ENCODE assay signal across 10 cellular contexts in genomic region chr2:3520591-3520990, GRCh38. TPM values are rescaled to one million over a fixed set of nuclear protein-coding genes. Genes with fewer than 3 reads are reported as not detected.
DNase-seq lines count a peak whose midpoint lies in the region; ATAC-seq and TF ChIP-seq lines count a peak whose summit lies in the region.
"Had no signal": no experiment of that assay in that cellular context is flagged by ENCODE, and none has a peak within 500 bp of the region (broad histone marks: within the 10 kb centered on the region; RNA-seq: fewer than 3 reads in every experiment).

No MANE protein-coding gene starts in this region.

- H3K4me3 ChIP-seq in liver (ENCODE audit: low read depth in 1 of 3, low read length in 3 of 3) (peak overlapping the region in 2 of 3 donors; percentile 28 to 59), thoracic aorta (peak overlapping the region; percentile 94), foreskin fibroblast (ENCODE audit: low read depth in 1 of 2, low read length in 2 of 2) (no peak overlapping the region)

- CTCF ChIA-PET in activated CD8-positive, alpha-beta T cell treated with anti-CD3 and anti-CD28 coated beads for 36 hours (lab: Charles Lee), result interaction anchor here (1.0 to 1.4 kb wide), 2 partner anchors 38 to 55 kb away, joined by 3 to 5 read pairs; partner anchors contain the start of gene RNASEH1

- no peaks in the 10 kb centered on the region for H3K27me3 Mint-ChIP-seq in activated naive CD4-positive, alpha-beta T cell treated with anti-CD3 and anti-CD28 coated beads, Interleukin-2, amount 50 U/mL, for 24 hours
- no peaks in the 10 kb centered on the region for H3K27me3 Mint-ChIP-seq in activated CD8-positive, alpha-beta T cell treated with anti-CD3 and anti-CD28 coated beads for 36 hours

- DNase-seq in activated naive CD4-positive, alpha-beta T cell treated with Interleukin-2 at 50 U/mL for 16 hours, result no peak
- DNase-seq in activated CD8-positive, alpha-beta T cell treated with anti-CD3 and anti-CD28 coated beads for 36 hours, result no peak
- no peak for DNase-seq in thoracic aorta (ENCODE audit: low spot score)
- DNase-seq in foreskin fibroblast, result no peak
- no peak for DNase-seq in DMS 273 (lab: John Stamatoyannopoulos, UW; ENCODE audit: unreplicated experiment)
- DNase-seq: occipital lobe had no signal

- H3K36me3 Mint-ChIP-seq in activated naive CD4-positive, alpha-beta T cell treated with anti-CD3 and anti-CD28 coated beads, Interleukin-2, amount 50 U/mL, for 24 hours, result peaks cover 6% of the 10 kb centered on the region
- H3K36me3 Mint-ChIP-seq in activated CD8-positive, alpha-beta T cell treated with anti-CD3 and anti-CD28 coated beads for 36 hours (ENCODE audit: low read depth), result peaks cover 10% of the 10 kb centered on the region

- no peak overlapping the region for H3K27ac ChIP-seq in liver (ENCODE audit: low read depth in 1 of 2, low read length in 2 of 2)
- H3K27ac ChIP-seq in thoracic aorta, result no peak overlapping the region
- H3K27ac ChIP-seq: SJSA1 had no signal

- ATAC-seq in activated CD8-positive, alpha-beta T cell treated with anti-CD3 and anti-CD28 coated beads for 36 hours, result no peak
- ATAC-seq in thoracic aorta (ENCODE audit: insufficient number of reproducible peaks, low FRiP score, low read depth) (no peak), GM19035 (IDR thresholded peaks at IDR 0.05; ENCODE audit: unreplicated experiment) (no peak)

- intact Hi-C loops in activated CD8-positive, alpha-beta T cell treated with anti-CD3 and anti-CD28 coated beads for 36 hours (cut with micrococcal nuclease), result no loop called here

- no peak for TF ChIP-seq CTCF in activated CD8-positive, alpha-beta T cell treated with anti-CD3 and anti-CD28 coated beads for 36 hours (IDR thresholded peaks at IDR 0.05)
- no peak for TF ChIP-seq CTCF in liver (IDR thresholded peaks at IDR 0.05; ENCODE audit: low read depth, low read length, missing input control)
- no peak for TF ChIP-seq CTCF in thoracic aorta (IDR thresholded peaks at IDR 0.05)
- TF ChIP-seq CTCF in foreskin fibroblast (IDR thresholded peaks at IDR 0.05; ENCODE audit: low read depth, low read length), result no peak

- peak overlapping the region; percentile 96 for H3K4me3 Mint-ChIP-seq in activated naive CD4-positive, alpha-beta T cell treated with anti-CD3 and anti-CD28 coated beads, Interleukin-2, amount 50 U/mL, for 24 hours
- peak overlapping the region; percentile 89 for H3K4me3 Mint-ChIP-seq in activated CD8-positive, alpha-beta T cell treated with anti-CD3 and anti-CD28 coated beads for 36 hours

- H3K36me3 ChIP-seq in liver (ENCODE audit: control insufficient read depth in 4 of 4, insufficient read depth in 3 of 4, low read depth in 1 of 4, low read length in 3 of 4) (no peaks in the 10 kb centered on the region), thoracic aorta (peaks cover 6% of the 10 kb centered on the region)

- H3K27me3 ChIP-seq in liver (ENCODE audit: control insufficient read depth in 4 of 4, insufficient read depth in 4 of 4, low read length in 3 of 4) (no peaks in the 10 kb centered on the region), thoracic aorta (replicated peaks; ENCODE audit: insufficient read depth) (no peaks in the 10 kb centered on the region)
- H3K27me3 ChIP-seq: SJSA1 had no signal

- no peak for TF ChIP-seq RAD21 in liver (IDR thresholded peaks at IDR 0.05)

- peaks cover 4% of the 10 kb centered on the region for H3K9me3 Mint-ChIP-seq in activated naive CD4-positive, alpha-beta T cell treated with anti-CD3 and anti-CD28 coated beads, Interleukin-2, amount 50 U/mL, for 24 hours
- peaks cover 3% of the 10 kb centered on the region for H3K9me3 Mint-ChIP-seq in activated CD8-positive, alpha-beta T cell treated with anti-CD3 and anti-CD28 coated beads for 36 hours

- no peak overlapping the region for H3K9ac ChIP-seq in liver (ENCODE audit: low read depth in 1 of 2, low read length in 2 of 2)

- H3K4me1 Mint-ChIP-seq in activated naive CD4-positive, alpha-beta T cell treated with anti-CD3 and anti-CD28 coated beads, Interleukin-2, amount 50 U/mL, for 24 hours, result peaks cover 38% of the 10 kb centered on the region
- H3K4me1 Mint-ChIP-seq in activated CD8-positive, alpha-beta T cell treated with anti-CD3 and anti-CD28 coated beads for 36 hours (ENCODE audit: low read depth), result peaks cover 26% of the 10 kb centered on the region

- POLR2A ChIA-PET in activated CD8-positive, alpha-beta T cell treated with anti-CD3 and anti-CD28 coated beads for 36 hours (lab: Charles Lee), result interaction anchor here (0.9 to 1.0 kb wide), 4 partner anchors 9 to 28 kb away, joined by 3 to 4 read pairs (median 3); no protein-coding TSS in a partner anchor

- peak overlapping the region; percentile 92 for H3K27ac Mint-ChIP-seq in activated naive CD4-positive, alpha-beta T cell treated with anti-CD3 and anti-CD28 coated beads, Interleukin-2, amount 50 U/mL, for 24 hours
- no peak overlapping the region for H3K27ac Mint-ChIP-seq in activated CD8-positive, alpha-beta T cell treated with anti-CD3 and anti-CD28 coated beads for 36 hours

- H3K4me1 ChIP-seq in liver (ENCODE audit: control insufficient read depth in 4 of 4, insufficient read depth in 4 of 4, low read length in 3 of 4) (peaks cover 17 to 68% (median 61%) of the 10 kb centered on the region in 4 donors), thoracic aorta (ENCODE audit: control insufficient read depth in 1 of 2, low read depth in 2 of 2) (peaks cover 41 to 68% of the 10 kb centered on the region in 2 donors)

- H3K9me3 ChIP-seq in liver (ENCODE audit: control insufficient read depth in 4 of 4, low read length in 3 of 4), result no peaks in the 10 kb centered on the region
- no peaks in the 10 kb centered on the region for H3K9me3 ChIP-seq in thoracic aorta

- 93% methylated on average over 6 of the region's 6 CpGs for WGBS in liver

TF ChIP-seq in liver, 16 proteins besides CTCF, POLR2A, EP300 and RAD21:
- TF ChIP-seq SP1 (IDR thresholded peaks at IDR 0.05) (no peak), YY1 (IDR thresholded peaks at IDR 0.05) (no peak), FOXA1 (IDR thresholded peaks at IDR 0.05) (no peak), GABPA (IDR thresholded peaks at IDR 0.05 in 1 of 2, conservative IDR thresholded peaks at IDR 0.05 in 1 of 2) (no peak), FOXA2 (IDR thresholded peaks at IDR 0.05) (no peak), EGR1 (IDR thresholded peaks at IDR 0.05; ENCODE audit: low read depth in 2 of 2) (no peak), HNF4G (IDR thresholded peaks at IDR 0.05) (no peak), ATF3 (IDR thresholded peaks at IDR 0.05) (no peak), TAF1 (conservative IDR thresholded peaks at IDR 0.05) (no peak), HNF4A (conservative IDR thresholded peaks at IDR 0.05) (no peak), NR2F2 (IDR thresholded peaks at IDR 0.05) (no peak)

RNA-seq across cellular contexts. Expression of gene ADI1, which starts 1.3 kb away (rescaled TPM):
- total RNA-seq in activated CD8-positive, alpha-beta T cell treated with anti-CD3 and anti-CD28 coated beads for 36 hours, result 10 to 100 TPM; 15.7 to 18.2 TPM
- total RNA-seq in liver (100 to 1,000 TPM in 1 of 2 donors, 10 to 100 TPM in 1; 56.2 to 154 TPM), thoracic aorta (100 to 1,000 TPM; 120 to 126 TPM)
- polyA plus RNA-seq in liver, result 100 to 1,000 TPM; 163 to 660 TPM

RNA-seq across cellular contexts. Expression of gene RNASEH1, which starts 37.5 kb away (rescaled TPM):
- total RNA-seq in activated CD8-positive, alpha-beta T cell treated with anti-CD3 and anti-CD28 coated beads for 36 hours, result 10 to 100 TPM; 23.4 to 24.7 TPM
- total RNA-seq in liver (10 to 100 TPM; 10.2 to 18.7 TPM), thoracic aorta (10 to 100 TPM; 15.0 to 26.2 TPM)
- polyA plus RNA-seq in liver, result 10 to 100 TPM; 12.0 to 13.8 TPM

RNA-seq across cellular contexts. Expression of gene RPS7, which starts 54.5 kb away (rescaled TPM):
- 1,000 to 10,000 TPM; 1,838 to 1,893 TPM for total RNA-seq in activated CD8-positive, alpha-beta T cell treated with anti-CD3 and anti-CD28 coated beads for 36 hours
- 100 to 1,000 TPM; 523 to 852 TPM for total RNA-seq in liver
- polyA plus RNA-seq in liver, result 100 to 1,000 TPM; 315 to 610 TPM
- total RNA-seq in thoracic aorta, result 1,000 to 10,000 TPM; 1,181 to 1,621 TPM

Comparison
In these comparisons a context has a peak if more than half of its experiments do, and no peak if none do; other contexts are left out.
1. H3K4me3 ChIP-seq: peak in liver (2 of 3) and thoracic aorta (single experiment); none in foreskin fibroblast (0 of 2).